ENCODE assay signal across 1 cellular context in the genomic region with DNA sequence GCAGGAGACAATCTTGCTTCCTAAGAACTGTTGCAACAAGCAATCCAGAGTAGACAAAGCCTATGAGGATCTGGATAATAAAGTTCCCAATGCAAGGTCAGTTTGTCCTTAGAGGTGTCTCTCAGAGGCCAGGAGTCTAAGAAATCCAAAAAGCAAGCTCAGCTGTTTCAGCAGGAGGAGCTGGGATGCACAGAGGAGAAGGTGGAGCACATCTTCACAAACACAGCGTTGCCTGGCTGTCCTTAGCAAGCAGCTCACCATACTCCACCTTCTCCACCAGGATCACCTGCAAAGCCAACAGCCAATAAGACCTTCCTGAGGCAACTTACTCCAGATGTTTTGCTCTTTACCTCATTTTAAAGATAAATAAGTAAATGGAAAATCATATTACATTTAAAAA.
TF ChIP-seq lines count a peak whose summit lies in the region.

No MANE protein-coding gene starts in this region.

TF ChIP-seq in IMR-90, 13 proteins besides CTCF, POLR2A, EP300 and RAD21:
- no peak for TF ChIP-seq MXI1 (IDR thresholded peaks at IDR 0.05; ENCODE audit: borderline replicate concordance, low read depth, low read length)
- TF ChIP-seq MAFK (IDR thresholded peaks at IDR 0.05; ENCODE audit: low read depth, low read length) = peak; percentile 35; the same call in 1 of the 2 replicates
- no peak for TF ChIP-seq NFE2L2 (IDR thresholded peaks at IDR 0.05; ENCODE audit: low read depth, low read length)
TF ChIP-seq in IMR-90: peak in this region for 1.
